ENCODE assay signal across 16 cellular contexts in genomic region chr7:52114056-52114455, GRCh38.
A peak's percentile ranks its signal among the peaks of the same experiment; 100 is the strongest.
DNase-seq lines count a peak whose midpoint lies in the region; ATAC-seq and TF ChIP-seq lines count a peak whose summit lies in the region.
"Had no signal": no experiment of that assay in that cellular context is flagged by ENCODE, and none has a peak within 500 bp of the region (broad histone marks: within the 10 kb centered on the region; RNA-seq: fewer than 3 reads in every experiment).

No MANE protein-coding gene starts in this region.

- no peaks in the 10 kb centered on the region for H3F3A ChIP-seq in GM23248 (ENCODE audit: insufficient read depth)

- H3K4me1 ChIP-seq in HUES48 (ENCODE audit: control insufficient read depth, insufficient read depth, low read length) (peaks cover 61% of the 10 kb centered on the region), iPS-20b (ENCODE audit: insufficient read depth, low read length) (peaks cover 42% of the 10 kb centered on the region; the same call in 1 of the 2 replicates), GM23248 (ENCODE audit: insufficient read depth) (no peaks in the 10 kb centered on the region)

- H3K9me3 ChIP-seq in HUES48 (ENCODE audit: control insufficient read depth, insufficient read depth, low read length) (no peaks in the 10 kb centered on the region), iPS-20b (ENCODE audit: insufficient read depth, low read depth, low read length) (no peaks in the 10 kb centered on the region), GM23248 (ENCODE audit: low read depth) (no peaks in the 10 kb centered on the region)

- CTCF ChIA-PET in WTC11 (lab: Charles Lee) = no interaction called here

- no peaks in the 10 kb centered on the region for H3K27me3 Mint-ChIP-seq in WTC11 (ENCODE audit: low read depth)
- H3K27me3 Mint-ChIP-seq: B cell; CD4-positive, alpha-beta T cell had no signal

- WGBS in GM23248 (ENCODE audit: low coverage in 1 of 2, low lambda C conversion rate in 2 of 2, missing lambda C conversion rate in 2 of 2), 2 experiments = 3 to 4% methylated on average over 2 of the region's 2 CpGs

- H3K27ac ChIP-seq in HUES48 (ENCODE audit: low read depth, low read length) = peak overlapping the region; percentile 87
- peak overlapping the region; percentile 29 for H3K27ac ChIP-seq in iPS-20b (ENCODE audit: low read length)
- no peak overlapping the region for H3K27ac ChIP-seq in GM23248

- no peak for TF ChIP-seq CTCF in WTC11 (IDR thresholded peaks at IDR 0.05)

- no peaks in the 10 kb centered on the region for H3K27me3 ChIP-seq in HUES48 (ENCODE audit: control insufficient read depth, insufficient read depth, low read length)
- no peaks in the 10 kb centered on the region for H3K27me3 ChIP-seq in iPS-20b (ENCODE audit: insufficient read depth, low read length)
- no peaks in the 10 kb centered on the region for H3K27me3 ChIP-seq in GM23248 (replicated peaks; ENCODE audit: insufficient read depth)

- H3K27ac Mint-ChIP-seq in WTC11 = peak overlapping the region; percentile 35
- H3K27ac Mint-ChIP-seq: B cell; CD4-positive, alpha-beta T cell had no signal

- 0 out of 2 replicates have a peak overlapping the region, but pooled peaks have one; percentile 5 for H3K4me3 Mint-ChIP-seq in WTC11
- H3K4me3 Mint-ChIP-seq: B cell; CD4-positive, alpha-beta T cell had no signal

- H3K79me2 ChIP-seq in GM23248 (ENCODE audit: insufficient read depth) = no peaks in the 10 kb centered on the region

- H3K36me3 Mint-ChIP-seq in WTC11 = no peaks in the 10 kb centered on the region

- peaks cover 66% of the 10 kb centered on the region for H3K4me1 Mint-ChIP-seq in WTC11
- H3K4me1 Mint-ChIP-seq: B cell had no signal

- no peak overlapping the region for H3K9ac ChIP-seq in HUES48 (ENCODE audit: low read depth, low read length)
- H3K9ac ChIP-seq in iPS-20b (ENCODE audit: low read depth, low read length) = peak overlapping the region; percentile 21; the same call in 1 of the 2 replicates
- no peak overlapping the region for H3K9ac ChIP-seq in GM23248

- ATAC-seq in WTC11 (no peak), GM21825 (IDR thresholded peaks at IDR 0.05; ENCODE audit: unreplicated experiment) (no peak), HG02852 (IDR thresholded peaks at IDR 0.05; ENCODE audit: unreplicated experiment) (no peak)
- ATAC-seq: GM12878 had no signal

- H2AFZ ChIP-seq in GM23248 = no peak overlapping the region

- no peaks in the 10 kb centered on the region for H4K20me1 ChIP-seq in GM23248 (ENCODE audit: insufficient read depth)

- DNase-seq in WTC11 (ENCODE audit: low spot score) = no peak
- DNase-seq in GM23248 = no peak
- DNase-seq in NCI-H1105 treated with DMSO at 0.1 percent for 48 hours (lab: John Stamatoyannopoulos, UW) = no peak
- DNase-seq: C1 segment of cervical spinal cord; Calu3; CD4-positive, alpha-beta T cell; DMS 273 treated with DMSO at 0.1 percent for 48 hours; DMS79; IMR-90; KBM-7 had no signal

- in situ Hi-C loops in GM23248 (cut with MboI) = no loop called here

- H3K4me3 ChIP-seq in HUES48 (ENCODE audit: low read depth, low read length) (peak overlapping the region; percentile 14; the same call in 1 of the 2 replicates), iPS-20b (ENCODE audit: low read length) (no peak overlapping the region), GM23248 (no peak overlapping the region)
- H3K4me3 ChIP-seq: GM12878 had no signal

- H3K9me2 ChIP-seq in GM23248 (ENCODE audit: insufficient read depth) = no peaks in the 10 kb centered on the region

- POLR2A ChIA-PET in WTC11 (lab: Charles Lee) = no interaction called here

- H3K4me2 ChIP-seq in GM23248 (ENCODE audit: unreplicated experiment) = no peak overlapping the region

- H3K36me3 ChIP-seq in HUES48 (ENCODE audit: control insufficient read depth, insufficient read depth, low read length) = no peaks in the 10 kb centered on the region
- no peaks in the 10 kb centered on the region for H3K36me3 ChIP-seq in iPS-20b (ENCODE audit: insufficient read depth, low read depth, low read length)
- H3K36me3 ChIP-seq in GM23248 (ENCODE audit: low read depth) = no peaks in the 10 kb centered on the region

- no peaks in the 10 kb centered on the region for H3K9me3 Mint-ChIP-seq in WTC11

TF ChIP-seq in WTC11, 78 proteins besides CTCF, POLR2A, EP300 and RAD21:
- TF ChIP-seq MXD4 (CRISPR knock-in tag; IDR thresholded peaks at IDR 0.05; ENCODE audit: borderline replicate concordance) (no peak), JUN (CRISPR knock-in tag; IDR thresholded peaks at IDR 0.05) (no peak), ZNF532 (CRISPR knock-in tag; IDR thresholded peaks at IDR 0.05; ENCODE audit: borderline replicate concordance) (no peak), USF2 (CRISPR knock-in tag; IDR thresholded peaks at IDR 0.05) (no peak), ZBTB21 (CRISPR knock-in tag; IDR thresholded peaks at IDR 0.05; ENCODE audit: borderline replicate concordance) (no peak), NR1H2 (CRISPR knock-in tag; IDR thresholded peaks at IDR 0.05) (no peak), RORB (CRISPR knock-in tag; IDR thresholded peaks at IDR 0.05) (no peak), ZNF219 (CRISPR knock-in tag; IDR thresholded peaks at IDR 0.05; ENCODE audit: borderline replicate concordance) (no peak), NFE2L1 (CRISPR knock-in tag; IDR thresholded peaks at IDR 0.05) (no peak), FOXP4 (CRISPR knock-in tag; IDR thresholded peaks at IDR 0.05) (no peak), HMGA2 (CRISPR knock-in tag; IDR thresholded peaks at IDR 0.05) (no peak)
TF ChIP-seq in WTC11: peak in this region for 0.
